ENCODE assay signal across 39 cellular contexts in genomic region chr3:28703858-28704257, GRCh38.
"Had no signal": no experiment of that assay in that cellular context is flagged by ENCODE, and none has a peak within 500 bp of the region (broad histone marks: within the 10 kb centered on the region; RNA-seq: fewer than 3 reads in every experiment).

No MANE protein-coding gene starts in this region.

- H3K4me3 ChIP-seq: ascending aorta, cardiac muscle cell had no signal

- H3K27me3 Mint-ChIP-seq: activated CD4-positive, alpha-beta memory T cell treated with anti-CD3 and anti-CD28 coated beads, Interleukin-2, amount 10 ng/mL, durations not matched to agents 7 days and 5 days; activated CD4-positive, alpha-beta T cell treated with anti-CD3 and anti-CD28 coated beads, Interleukin-2, amount 10 ng/mL, durations not matched to agents 7 days and 5 days; activated CD8-positive, alpha-beta memory T cell treated with anti-CD3 and anti-CD28 coated beads, Interleukin-2, amount 10 ng/mL, durations not matched to agents 7 days and 5 days; activated naive CD4-positive, alpha-beta T cell treated with anti-CD3 and anti-CD28 coated beads, Interleukin-2, amount 10 ng/mL, durations not matched to agents 7 days and 5 days; activated naive CD8-positive, alpha-beta T cell; activated naive CD8-positive, alpha-beta T cell treated with anti-CD3 and anti-CD28 coated beads, Interleukin-2, amount 10 ng/mL, durations not matched to agents 7 days and 5 days; activated naive CD8-positive, alpha-beta T cell treated with anti-CD3 and anti-CD28 coated beads, Interleukin-2, amount 50 U/mL, for 24 hours; activated T-cell treated with anti-CD3 and anti-CD28 coated beads, Interleukin-2, amount 50 U/mL, for 24 hours; brain; central memory CD8-positive, alpha-beta T cell had no signal

- H3K9me3 ChIP-seq: ascending aorta had no signal

- H3K4me1 Mint-ChIP-seq: activated CD4-positive, alpha-beta memory T cell treated with anti-CD3 and anti-CD28 coated beads, Interleukin-2, amount 10 ng/mL, durations not matched to agents 7 days and 5 days; activated CD4-positive, alpha-beta T cell treated with anti-CD3 and anti-CD28 coated beads for 36 hours; activated CD4-positive, alpha-beta T cell treated with anti-CD3 and anti-CD28 coated beads, Interleukin-2, amount 10 ng/mL, durations not matched to agents 7 days and 5 days; activated CD8-positive, alpha-beta memory T cell treated with anti-CD3 and anti-CD28 coated beads, Interleukin-2, amount 10 ng/mL, durations not matched to agents 7 days and 5 days; activated naive CD4-positive, alpha-beta T cell treated with anti-CD3 and anti-CD28 coated beads, Interleukin-2, amount 10 ng/mL, durations not matched to agents 7 days and 5 days; activated naive CD4-positive, alpha-beta T cell treated with anti-CD3 and anti-CD28 coated beads, Interleukin-2, amount 50 U/mL, for 24 hours; activated naive CD8-positive, alpha-beta T cell treated with anti-CD3 and anti-CD28 coated beads, Interleukin-2, amount 10 ng/mL, durations not matched to agents 7 days and 5 days; activated naive CD8-positive, alpha-beta T cell treated with anti-CD3 and anti-CD28 coated beads, Interleukin-2, amount 50 U/mL, for 24 hours; central memory CD8-positive, alpha-beta T cell had no signal

- ATAC-seq: activated CD4-positive, alpha-beta T cell treated with anti-CD3 and anti-CD28 coated beads for 36 hours; activated CD4-positive, CD25-positive, alpha-beta regulatory T cell treated with anti-CD3 and anti-CD28 coated beads, Interleukin-2, amount 50 U/mL, for 24 hours; activated CD8-positive, alpha-beta memory T cell treated with anti-CD3 and anti-CD28 coated beads, Interleukin-2, amount 10 ng/mL, durations not matched to agents 7 days and 5 days; activated CD8-positive, alpha-beta T cell treated with anti-CD3 and anti-CD28 coated beads, Interleukin-2, amount 10 ng/mL, durations not matched to agents 7 days and 5 days; activated naive CD8-positive, alpha-beta T cell treated with anti-CD3 and anti-CD28 coated beads, Interleukin-2, amount 50 U/mL, for 24 hours had no signal

- H3K27ac Mint-ChIP-seq: activated CD4-positive, alpha-beta memory T cell treated with anti-CD3 and anti-CD28 coated beads, Interleukin-2, amount 10 ng/mL, durations not matched to agents 7 days and 5 days; activated CD4-positive, alpha-beta T cell treated with anti-CD3 and anti-CD28 coated beads for 36 hours; activated CD4-positive, alpha-beta T cell treated with anti-CD3 and anti-CD28 coated beads, Interleukin-2, amount 10 ng/mL, durations not matched to agents 7 days and 5 days; activated CD8-positive, alpha-beta memory T cell treated with anti-CD3 and anti-CD28 coated beads, Interleukin-2, amount 10 ng/mL, durations not matched to agents 7 days and 5 days; activated CD8-positive, alpha-beta T cell treated with anti-CD3 and anti-CD28 coated beads, Interleukin-2, amount 10 ng/mL, durations not matched to agents 7 days and 5 days; activated naive CD4-positive, alpha-beta T cell treated with anti-CD3 and anti-CD28 coated beads, Interleukin-2, amount 10 ng/mL, durations not matched to agents 7 days and 5 days; activated naive CD4-positive, alpha-beta T cell treated with anti-CD3 and anti-CD28 coated beads, Interleukin-2, amount 50 U/mL, for 24 hours; activated naive CD8-positive, alpha-beta T cell; activated naive CD8-positive, alpha-beta T cell treated with anti-CD3 and anti-CD28 coated beads, Interleukin-2, amount 10 ng/mL, durations not matched to agents 7 days and 5 days; activated naive CD8-positive, alpha-beta T cell treated with anti-CD3 and anti-CD28 coated beads, Interleukin-2, amount 50 U/mL, for 24 hours; activated T-cell treated with anti-CD3 and anti-CD28 coated beads, Interleukin-2, amount 50 U/mL, for 24 hours; activated T-helper 2 cell treated with anti-CD3 and anti-CD28 coated beads, Interferon-gamma antibody, Interleukin-2, Interleukin-4, amounts not matched to agents 10 μg/mL and 5 μg/mL and 100 μg/mL, durations not matched to agents 14 hours and 24 hours and 36 hours; brain; T-helper 1 cell treated with Interleukin-12 subunit alpha and Interleukin-12 subunit beta and Interleukin-4 antibody, amounts not matched to agents 30 μg/mL and 1 μg/mL, for 36 hours; T-helper 2 cell treated with Interferon-gamma antibody and Interleukin-4, amounts not matched to agents 5 μg/mL and 100 μg/mL, for 36 hours had no signal

- H3K36me3 Mint-ChIP-seq: activated CD8-positive, alpha-beta memory T cell treated with anti-CD3 and anti-CD28 coated beads, Interleukin-2, amount 10 ng/mL, durations not matched to agents 7 days and 5 days; activated naive CD4-positive, alpha-beta T cell treated with anti-CD3 and anti-CD28 coated beads, Interleukin-2, amount 10 ng/mL, durations not matched to agents 7 days and 5 days; activated naive CD4-positive, alpha-beta T cell treated with anti-CD3 and anti-CD28 coated beads, Interleukin-2, amount 50 U/mL, for 24 hours; activated naive CD8-positive, alpha-beta T cell; activated naive CD8-positive, alpha-beta T cell treated with anti-CD3 and anti-CD28 coated beads, Interleukin-2, amount 10 ng/mL, durations not matched to agents 7 days and 5 days; brain had no signal

- H3K27me3 ChIP-seq: ascending aorta, cardiac muscle cell had no signal

- FAIRE-seq: bronchial epithelial cell, TTC549 had no signal

- H3K9me3 Mint-ChIP-seq: activated CD4-positive, alpha-beta T cell treated with anti-CD3 and anti-CD28 coated beads, Interleukin-2, amount 10 ng/mL, durations not matched to agents 7 days and 5 days; activated naive CD8-positive, alpha-beta T cell treated with anti-CD3 and anti-CD28 coated beads, Interleukin-2, amount 10 ng/mL, durations not matched to agents 7 days and 5 days; activated T-cell treated with anti-CD3 and anti-CD28 coated beads, Interleukin-2, amount 50 U/mL, for 24 hours; activated T-helper 2 cell treated with anti-CD3 and anti-CD28 coated beads, Interferon-gamma antibody, Interleukin-2, Interleukin-4, amounts not matched to agents 10 μg/mL and 5 μg/mL and 100 μg/mL, durations not matched to agents 14 hours and 24 hours and 36 hours; brain; T-helper 2 cell treated with Interferon-gamma antibody and Interleukin-4, amounts not matched to agents 5 μg/mL and 100 μg/mL, for 36 hours had no signal

- H3K36me3 ChIP-seq: ascending aorta, cardiac muscle cell had no signal

- H3K27ac ChIP-seq: ascending aorta, cardiac muscle cell, VCaP had no signal

- H3K4me3 Mint-ChIP-seq: activated CD4-positive, alpha-beta memory T cell treated with anti-CD3 and anti-CD28 coated beads, Interleukin-2, amount 10 ng/mL, durations not matched to agents 7 days and 5 days; activated CD4-positive, alpha-beta T cell treated with anti-CD3 and anti-CD28 coated beads for 36 hours; activated CD4-positive, alpha-beta T cell treated with anti-CD3 and anti-CD28 coated beads, Interleukin-2, amount 10 ng/mL, durations not matched to agents 7 days and 5 days; activated CD8-positive, alpha-beta memory T cell treated with anti-CD3 and anti-CD28 coated beads, Interleukin-2, amount 10 ng/mL, durations not matched to agents 7 days and 5 days; activated CD8-positive, alpha-beta T cell treated with anti-CD3 and anti-CD28 coated beads, Interleukin-2, amount 10 ng/mL, durations not matched to agents 7 days and 5 days; activated naive CD4-positive, alpha-beta T cell treated with anti-CD3 and anti-CD28 coated beads, Interleukin-2, amount 10 ng/mL, durations not matched to agents 7 days and 5 days; activated naive CD4-positive, alpha-beta T cell treated with anti-CD3 and anti-CD28 coated beads, Interleukin-2, amount 50 U/mL, for 24 hours; activated naive CD8-positive, alpha-beta T cell; activated naive CD8-positive, alpha-beta T cell treated with anti-CD3 and anti-CD28 coated beads, Interleukin-2, amount 10 ng/mL, durations not matched to agents 7 days and 5 days; activated naive CD8-positive, alpha-beta T cell treated with anti-CD3 and anti-CD28 coated beads, Interleukin-2, amount 50 U/mL, for 24 hours; activated T-cell treated with anti-CD3 and anti-CD28 coated beads, Interleukin-2, amount 50 U/mL, for 24 hours; brain; central memory CD8-positive, alpha-beta T cell; T-helper 1 cell treated with Interleukin-12 subunit alpha and Interleukin-12 subunit beta and Interleukin-4 antibody, amounts not matched to agents 30 μg/mL and 1 μg/mL, for 36 hours; T-helper 2 cell treated with Interferon-gamma antibody and Interleukin-4, amounts not matched to agents 5 μg/mL and 100 μg/mL, for 36 hours had no signal

- DNase-seq: activated CD4-positive, alpha-beta memory T cell treated with anti-CD3 and anti-CD28 coated beads, Interleukin-2, amount 10 ng/mL, durations not matched to agents 7 days and 5 days; activated CD4-positive, alpha-beta T cell treated with anti-CD3 and anti-CD28 coated beads for 1 hour; activated CD4-positive, alpha-beta T cell treated with anti-CD3 and anti-CD28 coated beads for 36 hours; activated CD4-positive, alpha-beta T cell treated with anti-CD3 and anti-CD28 coated beads for 48 hours; activated CD4-positive, alpha-beta T cell treated with anti-CD3 and anti-CD28 coated beads, Interleukin-2, amount 10 ng/mL, durations not matched to agents 7 days and 5 days; activated CD4-positive, alpha-beta T cell treated with anti-CD3 and anti-CD28 coated beads, Interleukin-2, amount 50 U/mL, for 48 hours; activated CD4-positive, CD25-positive, alpha-beta regulatory T cell; activated CD8-positive, alpha-beta memory T cell treated with anti-CD3 and anti-CD28 coated beads for 24 hours; activated CD8-positive, alpha-beta memory T cell treated with anti-CD3 and anti-CD28 coated beads, Interleukin-2, amount 10 ng/mL, durations not matched to agents 7 days and 5 days; activated CD8-positive, alpha-beta memory T cell treated with anti-CD3 and anti-CD28 coated beads, Interleukin-2, amount 50 U/mL, for 48 hours; activated CD8-positive, alpha-beta T cell treated with anti-CD3 and anti-CD28 coated beads, Interleukin-2, amount 10 ng/mL, durations not matched to agents 7 days and 5 days; activated effector memory CD4-positive, alpha-beta T cell treated with Interleukin-2 at 50 U/mL for 16 hours; activated gamma-delta T cell; activated naive CD4-positive, alpha-beta T cell treated with anti-CD3 and anti-CD28 coated beads, Interleukin-2, amount 10 ng/mL, durations not matched to agents 7 days and 5 days; activated naive CD4-positive, alpha-beta T cell treated with Interleukin-2 at 50 U/mL for 16 hours; activated naive CD8-positive, alpha-beta T cell treated with anti-CD3 and anti-CD28 coated beads, Interleukin-2, amount 10 ng/mL, durations not matched to agents 7 days and 5 days; activated naive CD8-positive, alpha-beta T cell treated with anti-CD3 and anti-CD28 coated beads, Interleukin-2, amount 50 U/mL, for 24 hours; activated T-cell treated with anti-CD3 and anti-CD28 coated beads, Interleukin-2, amount 50 U/mL, for 24 hours; activated T-cell treated with anti-CD3 and anti-CD28 coated beads, Interleukin-2, amount 50 U/mL, for 48 hours; amygdala; anterior cingulate cortex; caudate nucleus; cerebellar nuclear complex; T-helper 1 cell; T-helper 2 cell; T-helper 9 cell had no signal

- H3K4me1 ChIP-seq: ascending aorta had no signal
